10 cellular contexts compared by ENCODE assay signal in the genomic region with DNA sequence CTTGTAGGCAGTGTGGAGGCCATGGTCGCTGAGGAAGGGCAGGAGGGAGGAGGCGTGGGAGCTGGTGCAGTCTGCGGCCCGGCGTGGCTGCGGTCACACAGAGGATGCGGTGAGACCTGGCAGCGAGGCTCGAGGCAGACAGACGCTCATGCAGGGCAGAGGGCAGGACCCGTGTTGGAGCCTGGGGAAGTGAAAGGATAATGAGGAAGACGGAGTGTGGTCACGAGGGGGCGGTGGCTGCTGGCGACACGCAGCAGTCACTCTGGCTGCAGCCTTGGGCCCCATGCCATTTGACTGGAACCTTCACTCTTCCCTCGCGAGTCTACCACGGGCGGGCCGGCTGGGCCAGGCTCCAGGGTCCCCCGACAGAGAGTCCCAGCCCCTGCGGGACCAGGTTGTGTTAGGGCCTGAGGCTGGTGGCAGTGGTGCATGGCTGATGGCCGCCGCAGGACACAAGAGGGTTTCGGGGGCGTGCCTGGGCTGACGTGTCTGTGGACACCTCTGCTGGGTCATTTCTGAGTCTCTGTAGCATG.
A peak's percentile ranks its signal among the peaks of the same experiment; 100 is the strongest.
DNase-seq lines count a peak whose midpoint lies in the region; ATAC-seq and TF ChIP-seq lines count a peak whose summit lies in the region.
"Had no signal": no experiment of that assay in that cellular context is flagged by ENCODE, and none has a peak within 500 bp of the region (broad histone marks: within the 10 kb centered on the region; RNA-seq: fewer than 3 reads in every experiment).

No MANE protein-coding gene starts in this region.

- no peaks in the 10 kb centered on the region for H3K36me3 Mint-ChIP-seq in activated T-cell treated with anti-CD3 and anti-CD28 coated beads, Interleukin-2, amount 50 U/mL, for 72 hours (ENCODE audit: insufficient read depth in 2 of 2)
- no peaks in the 10 kb centered on the region for H3K36me3 Mint-ChIP-seq in activated T-cell treated with anti-CD3 and anti-CD28 coated beads, Interleukin-2, amount 50 U/mL, for 24 hours (ENCODE audit: low read depth)

- WGBS in hepatocyte (ENCODE audit: low lambda C conversion rate, missing lambda C conversion rate), result 94% methylated on average over 28 of the region's 28 CpGs
- WGBS in transverse colon (ENCODE audit: low coverage in 1 of 2), 2 donors, result 70 to 74% methylated on average over 6 to 28 of the region's 28 CpGs

- no peak overlapping the region for H3K4me2 ChIP-seq in hepatocyte

- H2AFZ ChIP-seq in hepatocyte, result no peak overlapping the region

- H3K9me3 ChIP-seq in hepatocyte (ENCODE audit: low read depth) (no peaks in the 10 kb centered on the region), transverse colon (no peaks in the 10 kb centered on the region)
- H3K9me3 ChIP-seq: thoracic aorta had no signal

- no peak overlapping the region for H3K27ac Mint-ChIP-seq in activated T-cell treated with anti-CD3 and anti-CD28 coated beads, Interleukin-2, amount 50 U/mL, for 72 hours
- H3K27ac Mint-ChIP-seq in activated T-cell treated with anti-CD3 and anti-CD28 coated beads, Interleukin-2, amount 50 U/mL, for 24 hours, result no peak overlapping the region

- H4K20me1 ChIP-seq in hepatocyte (ENCODE audit: insufficient read depth, poor library complexity, severe bottlenecking), result peaks cover 16% of the 10 kb centered on the region

- H3K27me3 ChIP-seq in hepatocyte (no peaks in the 10 kb centered on the region), transverse colon (no peaks in the 10 kb centered on the region)

- TF ChIP-seq EP300 in transverse colon (IDR thresholded peaks at IDR 0.05; ENCODE audit: low read depth), result no peak

- H3K4me1 ChIP-seq in hepatocyte (ENCODE audit: insufficient read depth) (peaks cover 20% of the 10 kb centered on the region), transverse colon (peaks cover 9 to 20% (median 14%) of the 10 kb centered on the region in 4 donors)

- peak overlapping the region in 1 of 2 donors; percentile 11 for H3K4me3 Mint-ChIP-seq in activated T-cell treated with anti-CD3 and anti-CD28 coated beads, Interleukin-2, amount 50 U/mL, for 72 hours
- H3K4me3 Mint-ChIP-seq in activated T-cell treated with anti-CD3 and anti-CD28 coated beads, Interleukin-2, amount 50 U/mL, for 24 hours, result no peak overlapping the region

- no peak for TF ChIP-seq CTCF in hepatocyte (IDR thresholded peaks at IDR 0.05; ENCODE audit: poor library complexity)
- TF ChIP-seq CTCF in transverse colon (IDR thresholded peaks at IDR 0.05), result no peak

- no peak overlapping the region for H3K4me3 ChIP-seq in hepatocyte
- H3K4me3 ChIP-seq in transverse colon, result no peak overlapping the region
- H3K4me3 ChIP-seq: thoracic aorta had no signal

- no peak overlapping the region for H3K27ac ChIP-seq in hepatocyte
- no peak overlapping the region for H3K27ac ChIP-seq in transverse colon
- H3K27ac ChIP-seq: thoracic aorta had no signal

- in situ Hi-C loops in transverse colon (cut with MboI; ENCODE audit: low pct_ligation_motif_present in 1 of 4, low pct_unique_long_range_greater_than_20kb in 1 of 4, low sequenced_read_pairs in 3 of 4), result no loop called here

- H3K27me3 Mint-ChIP-seq in activated T-cell treated with anti-CD3 and anti-CD28 coated beads, Interleukin-2, amount 50 U/mL, for 72 hours (ENCODE audit: low read depth), result peaks cover 32% of the 10 kb centered on the region
- peaks cover 18% of the 10 kb centered on the region for H3K27me3 Mint-ChIP-seq in activated T-cell treated with anti-CD3 and anti-CD28 coated beads, Interleukin-2, amount 50 U/mL, for 24 hours

- DNase-seq in activated T-cell treated with anti-CD3 and anti-CD28 coated beads, Interleukin-2, amount 50 U/mL, for 72 hours, result no peak
- no peak for DNase-seq in activated T-cell treated with anti-CD3 and anti-CD28 coated beads, Interleukin-2, amount 50 U/mL, for 24 hours
- DNase-seq in SKM-1 treated with dmso at 0.1 percent for 144 hours (lab: John Stamatoyannopoulos, UW; ENCODE audit: unreplicated experiment), result peak; percentile 99
- DNase-seq in hepatocyte (ENCODE audit: low spot score), result peak; percentile 3
- DNase-seq in transverse colon, result peak; percentile 66
- no peak for DNase-seq in NCI-H2107 treated with DMSO at 0.1 percent for 48 hours (lab: John Stamatoyannopoulos, UW; ENCODE audit: unreplicated experiment)
- DNase-seq: NCI-H187 had no signal

- H3K79me2 ChIP-seq in hepatocyte, result peaks cover 20% of the 10 kb centered on the region

- no peaks in the 10 kb centered on the region for H3K9me2 ChIP-seq in hepatocyte (replicated peaks; ENCODE audit: insufficient read depth)

- ATAC-seq in activated T-cell treated with anti-CD3 and anti-CD28 coated beads, Interleukin-2, amount 50 U/mL, for 72 hours (replicated peaks in 1 of 2), result peak; percentile 26 to 34
- no peak for ATAC-seq in GM18861 (IDR thresholded peaks at IDR 0.05; ENCODE audit: unreplicated experiment)
- no peak for ATAC-seq in HG02759 (IDR thresholded peaks at IDR 0.05; ENCODE audit: unreplicated experiment)

- H3K36me3 ChIP-seq in hepatocyte (replicated peaks; ENCODE audit: insufficient read depth, low read depth) (no peaks in the 10 kb centered on the region), transverse colon (no peaks in the 10 kb centered on the region)
- H3K36me3 ChIP-seq: thoracic aorta had no signal

- intact Hi-C loops in transverse colon (cut with DNase I; ENCODE audit: low total_unique reads), result no loop called here

- H3K9me3 Mint-ChIP-seq in activated T-cell treated with anti-CD3 and anti-CD28 coated beads, Interleukin-2, amount 50 U/mL, for 72 hours, result no peaks in the 10 kb centered on the region
- no peaks in the 10 kb centered on the region for H3K9me3 Mint-ChIP-seq in activated T-cell treated with anti-CD3 and anti-CD28 coated beads, Interleukin-2, amount 50 U/mL, for 24 hours

- TF ChIP-seq POLR2A in transverse colon (IDR thresholded peaks at IDR 0.05), result no peak

- peaks cover 34% of the 10 kb centered on the region for H3K4me1 Mint-ChIP-seq in activated T-cell treated with anti-CD3 and anti-CD28 coated beads, Interleukin-2, amount 50 U/mL, for 72 hours (ENCODE audit: low read depth)
- peaks cover 26% of the 10 kb centered on the region for H3K4me1 Mint-ChIP-seq in activated T-cell treated with anti-CD3 and anti-CD28 coated beads, Interleukin-2, amount 50 U/mL, for 24 hours (ENCODE audit: low read depth)

Comparison
In these comparisons a context has a peak if more than half of its experiments do, and no peak if none do; other contexts are left out.
1. ATAC-seq: peak in activated T-cell treated with anti-CD3 and anti-CD28 coated beads, Interleukin-2, amount 50 U/mL, for 72 hours (2 of 2); none in GM18861 (single experiment) and HG02759 (single experiment).
2. DNase-seq: peak in SKM-1 treated with dmso at 0.1 percent for 144 hours (single experiment), hepatocyte (single experiment) and transverse colon (single experiment); none in activated T-cell treated with anti-CD3 and anti-CD28 coated beads, Interleukin-2, amount 50 U/mL, for 72 hours (0 of 2), activated T-cell treated with anti-CD3 and anti-CD28 coated beads, Interleukin-2, amount 50 U/mL, for 24 hours (single experiment) and NCI-H2107 treated with DMSO at 0.1 percent for 48 hours (single experiment).